In genomic region chr6:18387061-18387721, GRCh38 we compare ENCODE assay signal across 1 cellular context.
TF ChIP-seq lines count a peak whose summit lies in the region.

RNF144B (plus strand) TSS chr6:18387350; CDS start chr6:18399535, 12,185 bp downstream.

TF ChIP-seq in SK-N-SH, 30 proteins besides CTCF, POLR2A, EP300 and RAD21 (continued from another document):
- TF ChIP-seq, protein P1, sequence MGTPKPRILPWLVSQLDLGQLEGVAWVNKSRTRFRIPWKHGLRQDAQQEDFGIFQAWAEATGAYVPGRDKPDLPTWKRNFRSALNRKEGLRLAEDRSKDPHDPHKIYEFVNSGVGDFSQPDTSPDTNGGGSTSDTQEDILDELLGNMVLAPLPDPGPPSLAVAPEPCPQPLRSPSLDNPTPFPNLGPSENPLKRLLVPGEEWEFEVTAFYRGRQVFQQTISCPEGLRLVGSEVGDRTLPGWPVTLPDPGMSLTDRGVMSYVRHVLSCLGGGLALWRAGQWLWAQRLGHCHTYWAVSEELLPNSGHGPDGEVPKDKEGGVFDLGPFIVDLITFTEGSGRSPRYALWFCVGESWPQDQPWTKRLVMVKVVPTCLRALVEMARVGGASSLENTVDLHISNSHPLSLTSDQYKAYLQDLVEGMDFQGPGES (IDR thresholded peaks at IDR 0.05; ENCODE audit: low read depth, low read length): no peak
- TF ChIP-seq, protein P2, sequence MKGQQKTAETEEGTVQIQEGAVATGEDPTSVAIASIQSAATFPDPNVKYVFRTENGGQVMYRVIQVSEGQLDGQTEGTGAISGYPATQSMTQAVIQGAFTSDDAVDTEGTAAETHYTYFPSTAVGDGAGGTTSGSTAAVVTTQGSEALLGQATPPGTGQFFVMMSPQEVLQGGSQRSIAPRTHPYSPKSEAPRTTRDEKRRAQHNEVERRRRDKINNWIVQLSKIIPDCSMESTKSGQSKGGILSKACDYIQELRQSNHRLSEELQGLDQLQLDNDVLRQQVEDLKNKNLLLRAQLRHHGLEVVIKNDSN (IDR thresholded peaks at IDR 0.05; ENCODE audit: borderline replicate concordance, low read depth): no peak
- TF ChIP-seq, protein P3, sequence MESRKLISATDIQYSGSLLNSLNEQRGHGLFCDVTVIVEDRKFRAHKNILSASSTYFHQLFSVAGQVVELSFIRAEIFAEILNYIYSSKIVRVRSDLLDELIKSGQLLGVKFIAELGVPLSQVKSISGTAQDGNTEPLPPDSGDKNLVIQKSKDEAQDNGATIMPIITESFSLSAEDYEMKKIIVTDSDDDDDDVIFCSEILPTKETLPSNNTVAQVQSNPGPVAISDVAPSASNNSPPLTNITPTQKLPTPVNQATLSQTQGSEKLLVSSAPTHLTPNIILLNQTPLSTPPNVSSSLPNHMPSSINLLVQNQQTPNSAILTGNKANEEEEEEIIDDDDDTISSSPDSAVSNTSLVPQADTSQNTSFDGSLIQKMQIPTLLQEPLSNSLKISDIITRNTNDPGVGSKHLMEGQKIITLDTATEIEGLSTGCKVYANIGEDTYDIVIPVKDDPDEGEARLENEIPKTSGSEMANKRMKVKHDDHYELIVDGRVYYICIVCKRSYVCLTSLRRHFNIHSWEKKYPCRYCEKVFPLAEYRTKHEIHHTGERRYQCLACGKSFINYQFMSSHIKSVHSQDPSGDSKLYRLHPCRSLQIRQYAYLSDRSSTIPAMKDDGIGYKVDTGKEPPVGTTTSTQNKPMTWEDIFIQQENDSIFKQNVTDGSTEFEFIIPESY (IDR thresholded peaks at IDR 0.05; ENCODE audit: borderline replicate concordance, low read depth): peak; percentile 42; the same call in 1 of the 2 replicates
- TF ChIP-seq FOXJ3 (CRISPR knock-in tag; IDR thresholded peaks at IDR 0.05): no peak
- no peak for TF ChIP-seq EZH2phosphoT487 (IDR thresholded peaks at IDR 0.05; ENCODE audit: borderline replicate concordance, low read depth)
- TF ChIP-seq SMC3 (IDR thresholded peaks at IDR 0.05; ENCODE audit: low read depth, low read length): no peak
- TF ChIP-seq RCOR1 (IDR thresholded peaks at IDR 0.05; ENCODE audit: low read length): no peak
- TF ChIP-seq YY1 (IDR thresholded peaks at IDR 0.05; ENCODE audit: low read depth): no peak
- TF ChIP-seq PBX3 (IDR thresholded peaks at IDR 0.05): peak; percentile 96
- TF ChIP-seq FOSL2 (IDR thresholded peaks at IDR 0.05; ENCODE audit: borderline replicate concordance, low read depth): no peak
- peak; percentile 63; the same call in 1 of the 2 replicates for TF ChIP-seq MAX (IDR thresholded peaks at IDR 0.05; ENCODE audit: low read depth)
- TF ChIP-seq RFX5 (IDR thresholded peaks at IDR 0.05; ENCODE audit: low read length): no peak
- TF ChIP-seq ELF1 (IDR thresholded peaks at IDR 0.05): peak; percentile 77
- peak; percentile 91 for TF ChIP-seq SIN3A (IDR thresholded peaks at IDR 0.05; ENCODE audit: borderline replicate concordance, low read depth, low read length)
- TF ChIP-seq GABPA (IDR thresholded peaks at IDR 0.05; ENCODE audit: low read depth): peak; percentile 70
- TF ChIP-seq NFIC (IDR thresholded peaks at IDR 0.05; ENCODE audit: borderline replicate concordance): no peak
- TF ChIP-seq TEAD4 (IDR thresholded peaks at IDR 0.05; ENCODE audit: borderline replicate concordance, insufficient read depth): no peak
- TF ChIP-seq GATA2 (CRISPR knock-in tag; IDR thresholded peaks at IDR 0.05): no peak
TF ChIP-seq in SK-N-SH: peak in this region for 10.
